In the genomic region with DNA sequence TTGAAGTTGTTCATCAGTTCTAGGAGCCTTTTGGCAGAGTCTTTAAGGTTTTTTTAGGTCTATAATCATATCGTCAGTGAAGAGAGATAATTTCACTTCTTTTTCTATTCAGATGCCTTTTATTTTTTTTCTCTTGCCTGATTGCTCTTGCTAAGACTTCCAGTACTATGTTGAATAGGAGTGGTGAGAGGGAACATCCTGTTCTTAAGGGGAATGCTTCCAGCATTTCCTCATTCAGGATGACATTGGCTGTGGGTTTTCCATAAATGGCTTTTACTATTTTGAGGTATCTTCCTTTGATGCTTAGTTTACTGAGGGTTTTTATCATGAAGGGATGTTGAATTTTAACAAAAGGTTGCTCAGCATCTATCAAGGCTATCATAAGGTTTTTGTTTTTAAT, we compare ENCODE assay signal across 23 cellular contexts.
DNase-seq lines count a peak whose midpoint lies in the region; TF ChIP-seq lines count a peak whose summit lies in the region.
"Had no signal": no experiment of that assay in that cellular context is flagged by ENCODE, and none has a peak within 500 bp of the region (broad histone marks: within the 10 kb centered on the region; RNA-seq: fewer than 3 reads in every experiment).

No MANE protein-coding gene starts in this region.

- dilution Hi-C loops in mammary epithelial cell (cut with HindIII; ENCODE audit: low sequenced_read_pairs), result no loop called here

- H3K4me1 ChIP-seq in mammary epithelial cell (ENCODE audit: insufficient read depth, low read length) (no peaks in the 10 kb centered on the region), sigmoid colon (no peaks in the 10 kb centered on the region)
- H3K4me1 ChIP-seq: BE2C had no signal

- no TSS peak for BruUV-seq in mammary epithelial cell (replicated peaks; lab: Mats Ljungman, UMichigan)

- 80% methylated on average over 1 of the region's 1 CpG for WGBS in mammary epithelial cell (ENCODE audit: low coverage, missing lambda C conversion rate)
- WGBS in sigmoid colon, 2 donors, result 69 to 77% methylated on average over 1 of the region's 1 CpG

- no peak overlapping the region for H3K4me2 ChIP-seq in mammary epithelial cell (ENCODE audit: insufficient read depth, low read depth, low read length)
- H3K4me2 ChIP-seq: KMS-11 had no signal

- no peak for TF ChIP-seq POLR2A in sigmoid colon (IDR thresholded peaks at IDR 0.05)

- intact Hi-C loops in mammary epithelial cell (cut with micrococcal nuclease) (no loop called here), sigmoid colon (cut with DNase I) (no loop called here)

- CTCF ChIA-PET in mammary epithelial cell (lab: Charles Lee; ENCODE audit: low non-redundant PET), result no interaction called here

- H3K9me3 ChIP-seq in mammary epithelial cell (replicated peaks; ENCODE audit: insufficient read depth, low read length) (peaks cover 5% of the 10 kb centered on the region), sigmoid colon (no peaks in the 10 kb centered on the region)
- H3K9me3 ChIP-seq: BE2C had no signal

- H3K79me2 ChIP-seq in mammary epithelial cell (ENCODE audit: insufficient read depth, low read length), result no peaks in the 10 kb centered on the region

- DNase-seq in NCI-H2029 (lab: John Stamatoyannopoulos, UW), result peak; percentile 10
- DNase-seq in NCI-H2029 treated with DMSO at 0.1 percent for 48 hours (lab: John Stamatoyannopoulos, UW), result no peak
- DNase-seq in mammary epithelial cell, result no peak
- DNase-seq in inferior parietal cortex (ENCODE audit: extremely low spot score), result peak; percentile 17
- DNase-seq in superior temporal gyrus (ENCODE audit: extremely low spot score), result peak; percentile 21
- no peak for DNase-seq in stimulated activated CD4-positive, alpha-beta T cell treated with anti-CD3 and anti-CD28 coated beads, Interleukin-15, amount 100 ng/mL, for 24 hours
- DNase-seq in caudate nucleus (lab: John Stamatoyannopoulos, UW), result no peak
- DNase-seq in sigmoid colon, result no peak
- DNase-seq: ACHN; BE2C; Calu3; CD8-positive, alpha-beta memory T cell; NCI-H1092; NCI-H1417 treated with DMSO at 0.1 percent for 48 hours; NCI-H1694 treated with DMSO at 0.1 percent for 48 hours; NCI-H2227 treated with DMSO at 0.1 percent for 48 hours; NCI-H526 treated with DMSO at 0.1 percent for 48 hours; SIG-M5 had no signal

- no peak for TF ChIP-seq CTCF in mammary epithelial cell (conservative IDR thresholded peaks at IDR 0.05 in 1 of 2, IDR thresholded peaks at IDR 0.05 in 1 of 2; ENCODE audit: extremely low read depth in 1 of 2, insufficient read depth in 1 of 2, low read depth in 1 of 2, low read length in 2 of 2)
- no peak for TF ChIP-seq CTCF in sigmoid colon (IDR thresholded peaks at IDR 0.05)

- no peak overlapping the region for H3K9ac ChIP-seq in mammary epithelial cell (ENCODE audit: insufficient read depth, low read length)
- H3K9ac ChIP-seq: KMS-11 had no signal

- in situ Hi-C loops in mammary epithelial cell (cut with MboI; ENCODE audit: low sequenced_read_pairs in 2 of 2), result no loop called here

- H3K27ac ChIP-seq in mammary epithelial cell (ENCODE audit: insufficient read depth, low read depth, low read length) (no peak overlapping the region), caudate nucleus (ENCODE audit: low read depth, low read length) (no peak overlapping the region), sigmoid colon (no peak overlapping the region)
- H3K27ac ChIP-seq: 22Rv1, HL-60, KMS-11, RWPE1, SK-N-MC had no signal

- H4K20me1 ChIP-seq in mammary epithelial cell (ENCODE audit: insufficient read depth, low read length), result no peaks in the 10 kb centered on the region

- H3K36me3 ChIP-seq in mammary epithelial cell (ENCODE audit: insufficient read depth, low read length), result no peaks in the 10 kb centered on the region
- H3K36me3 ChIP-seq in sigmoid colon, result no peaks in the 10 kb centered on the region
- H3K36me3 ChIP-seq: BE2C had no signal

- H3K27me3 ChIP-seq in mammary epithelial cell (ENCODE audit: insufficient read depth, low read length) (no peaks in the 10 kb centered on the region), sigmoid colon (no peaks in the 10 kb centered on the region)
- H3K27me3 ChIP-seq: BE2C had no signal

- H2AFZ ChIP-seq in mammary epithelial cell (ENCODE audit: low read depth, low read length), result peak overlapping the region; percentile 2

- no peak for TF ChIP-seq EP300 in sigmoid colon (IDR thresholded peaks at IDR 0.05)

- no peak overlapping the region for H3K4me3 ChIP-seq in mammary epithelial cell (replicated peaks in 1 of 3; ENCODE audit: insufficient read depth in 1 of 3, low read depth in 2 of 3, low read length in 3 of 3)
- no peak overlapping the region for H3K4me3 ChIP-seq in sigmoid colon
- H3K4me3 ChIP-seq: SK-N-MC had no signal

Comparison
In these comparisons a context has a peak if more than half of its experiments do, and no peak if none do; other contexts are left out.
1. DNase-seq: peak in NCI-H2029 (single experiment), inferior parietal cortex (single experiment) and superior temporal gyrus (single experiment); none in NCI-H2029 treated with DMSO at 0.1 percent for 48 hours (single experiment), mammary epithelial cell (single experiment), stimulated activated CD4-positive, alpha-beta T cell treated with anti-CD3 and anti-CD28 coated beads, Interleukin-15, amount 100 ng/mL, for 24 hours (single experiment), caudate nucleus (0 of 61) and sigmoid colon (single experiment).